ENCODE assay signal across 13 cellular contexts in genomic region chr18:61369671-61370070, GRCh38. TPM values are rescaled to one million over a fixed set of nuclear protein-coding genes. Genes with fewer than 3 reads are reported as not detected.
DNase-seq lines count a peak whose midpoint lies in the region; TF ChIP-seq lines count a peak whose summit lies in the region.
"Not testable (repeated sequence)": the region's sequence is repeated elsewhere in the genome, so short reads cannot be mapped to it uniquely, and the experiment has no call there.
"Had no signal": no experiment of that assay in that cellular context is flagged by ENCODE, and none has a peak within 500 bp of the region (broad histone marks: within the 10 kb centered on the region; RNA-seq: fewer than 3 reads in every experiment).

No MANE protein-coding gene starts in this region.

- H3K9me2 ChIP-seq in PC-9 (ENCODE audit: insufficient read depth) = not testable (repeated sequence)

- not testable (repeated sequence) for H3K4me3 Mint-ChIP-seq in H9; activated naive CD8-positive, alpha-beta T cell treated with anti-CD3 and anti-CD28 coated beads for 36 hours; nephron progenitor cell

- H3K27me3 Mint-ChIP-seq in H9 (ENCODE audit: low read depth); activated naive CD8-positive, alpha-beta T cell treated with anti-CD3 and anti-CD28 coated beads for 36 hours; nephron progenitor cell (ENCODE audit: low read depth, poor library complexity): not testable (repeated sequence)

- H3K27ac ChIP-seq in H9 (ENCODE audit: insufficient read length, low read depth, low read length); PC-9: not testable (repeated sequence)
- peak overlapping the region; percentile 10; the same call in 1 of the 2 replicates for H3K27ac ChIP-seq in SJCRH30

- intact Hi-C loops in PC-9 (cut with micrococcal nuclease; ENCODE audit: unreplicated experiment) = not testable (repeated sequence)

- H2BK12ac ChIP-seq in H9 (ENCODE audit: insufficient read length, low read depth, low read length) = not testable (repeated sequence)

- H3K14ac ChIP-seq in H9 (ENCODE audit: insufficient read depth, low read length) = not testable (repeated sequence)

- not testable (repeated sequence) for H2BK15ac ChIP-seq in H9 (ENCODE audit: low read depth, low read length)

- peak overlapping the region in 2 of 3 experiments; percentile 50 to 52; a peak in 2 of 7 replicates for H3K27ac Mint-ChIP-seq in H9
- peak overlapping the region; percentile 60 for H3K27ac Mint-ChIP-seq in activated naive CD8-positive, alpha-beta T cell treated with anti-CD3 and anti-CD28 coated beads for 36 hours
- H3K27ac Mint-ChIP-seq in nephron progenitor cell = peak overlapping the region; percentile 33

- not testable (repeated sequence) for H3K79me1 ChIP-seq in H9 (ENCODE audit: insufficient read depth, low read depth, low read length, poor library complexity, severe bottlenecking)

- H4K91ac ChIP-seq in H9 (ENCODE audit: insufficient read length, low read depth, low read length) = not testable (repeated sequence)

- not testable (repeated sequence) for H3K9me3 Mint-ChIP-seq in H9; activated naive CD8-positive, alpha-beta T cell treated with anti-CD3 and anti-CD28 coated beads for 36 hours; nephron progenitor cell

- H3K4me3 ChIP-seq in PC-9, SJCRH30: not testable (repeated sequence)

- H3K4me2 ChIP-seq in H9 (ENCODE audit: insufficient read depth, insufficient read length, low read length); PC-9: not testable (repeated sequence)

- H3T11ph ChIP-seq in H9 (ENCODE audit: low read length) = not testable (repeated sequence)

- not testable (repeated sequence) for H3K9me3 ChIP-seq in H9 (ENCODE audit: control insufficient read depth, low read depth, low read length); PC-9 (ENCODE audit: insufficient read depth, low read depth); SJCRH30 (replicated peaks)

- not testable (repeated sequence) for H3K23me2 ChIP-seq in H9 (ENCODE audit: insufficient read length, low read depth, low read length, poor library complexity, severe bottlenecking)

- not testable (repeated sequence) for H3K23ac ChIP-seq in H9 (ENCODE audit: insufficient read length, low read depth, low read length)

- not testable (repeated sequence) for H2BK20ac ChIP-seq in H9 (ENCODE audit: low read depth, low read length, poor library complexity, severe bottlenecking)

- H2BK5ac ChIP-seq in H9 (ENCODE audit: insufficient read length, low read length) = not testable (repeated sequence)

- H3F3A ChIP-seq in PC-9 (ENCODE audit: insufficient read depth, low read depth) = not testable (repeated sequence)

- H4K8ac ChIP-seq in H9 (replicated peaks; ENCODE audit: insufficient read length, low read depth, low read length) = not testable (repeated sequence)

- H3K27me3 ChIP-seq in H9 (ENCODE audit: insufficient read depth, low read length); PC-9 (ENCODE audit: insufficient read depth, low read depth); SJCRH30: not testable (repeated sequence)

- H2AK5ac ChIP-seq in H9 (ENCODE audit: insufficient read length, low read length) = not testable (repeated sequence)

- H3K18ac ChIP-seq in H9 (ENCODE audit: insufficient read length, low read depth, low read length) = not testable (repeated sequence)

- not testable (repeated sequence) for TF ChIP-seq CTCF in H9 (conservative IDR thresholded peaks at IDR 0.05); PC-9 (conservative IDR thresholded peaks at IDR 0.05); nephron progenitor cell (IDR thresholded peaks at IDR 0.05)

- not testable (repeated sequence) for H3K36me3 ChIP-seq in PC-9 (ENCODE audit: low read depth); SJCRH30

- not testable (repeated sequence) for H3K4me1 ChIP-seq in H9 (ENCODE audit: insufficient read depth, low read length); PC-9 (replicated peaks; ENCODE audit: insufficient read depth)
- peaks cover 20% of the 10 kb centered on the region for H3K4me1 ChIP-seq in SJCRH30

- BruUV-seq in PC-9 (replicated peaks; lab: Mats Ljungman, UMichigan) = not testable (repeated sequence)

- H3K79me2 ChIP-seq in H9 (ENCODE audit: insufficient read depth, low read length); PC-9 (ENCODE audit: low read depth): not testable (repeated sequence)

- H4K20me1 ChIP-seq in H9 (ENCODE audit: control insufficient read depth, insufficient read depth, insufficient read length); PC-9 (ENCODE audit: insufficient read depth): not testable (repeated sequence)

- H2BK120ac ChIP-seq in H9 (ENCODE audit: low read depth, low read length, poor library complexity, severe bottlenecking) = not testable (repeated sequence)

- not testable (repeated sequence) for H3K4me1 Mint-ChIP-seq in H9; activated naive CD8-positive, alpha-beta T cell treated with anti-CD3 and anti-CD28 coated beads for 36 hours; nephron progenitor cell

- DNase-seq in H9; PC-9; activated naive CD8-positive, alpha-beta T cell treated with anti-CD3 and anti-CD28 coated beads for 36 hours; nephron progenitor cell: not testable (repeated sequence)
- DNase-seq in NCI-H69 (lab: John Stamatoyannopoulos, UW) = peak; percentile 78
- DNase-seq in NCI-H82 (lab: John Stamatoyannopoulos, UW) = peak; percentile 50
- DNase-seq in SJCRH30 = peak; percentile 57 to 76

- not testable (repeated sequence) for H3K4ac ChIP-seq in H9 (ENCODE audit: low read depth, low read length)

- CTCF ChIA-PET in PC-9 (lab: Charles Lee) = not testable (repeated sequence)

- not testable (repeated sequence) for H2AFZ ChIP-seq in H9 (ENCODE audit: low read length)
- peak overlapping the region; percentile 42; the same call in 1 of the 2 replicates for H2AFZ ChIP-seq in PC-9

- POLR2A ChIA-PET in PC-9 (lab: Charles Lee; ENCODE audit: unreplicated experiment) = not testable (repeated sequence)

- not testable (repeated sequence) for H3K9ac ChIP-seq in H9 (ENCODE audit: extremely low read depth, insufficient read length, low read length)

- WGBS in H9 (ENCODE audit: extremely low coverage, insufficient read length, low lambda C conversion rate) = no CpG with 5 or more reads among the region's 4 CpGs

- H3K56ac ChIP-seq in H9 (ENCODE audit: insufficient read length, low read depth, low read length) = not testable (repeated sequence)

- H4K5ac ChIP-seq in H9 (ENCODE audit: insufficient read length, low read depth, low read length) = not testable (repeated sequence)

- H3K36me3 Mint-ChIP-seq in H9 (ENCODE audit: insufficient read depth in 1 of 3, low read depth in 3 of 3); activated naive CD8-positive, alpha-beta T cell treated with anti-CD3 and anti-CD28 coated beads for 36 hours; nephron progenitor cell (ENCODE audit: low read depth): not testable (repeated sequence)

RNA-seq across cellular contexts. Expression of gene CDH20, which starts 36.4 kb away (rescaled TPM):
- total RNA-seq in H9 (2021) = not detected in 2 replicates
- not detected in 2 replicates for total RNA-seq in PC-9 (2021)
- total RNA-seq in SJCRH30 (2014; rRNA removed; shearing (Covaris generic)) = not detected in 2 replicates
- total RNA-seq in activated naive CD8-positive, alpha-beta T cell treated with anti-CD3 and anti-CD28 coated beads for 36 hours = under 1 TPM; 0.20 to 0.25 TPM
- total RNA-seq: A172; B cell; Caco-2; Calu3; CD4-positive, alpha-beta memory T cell; Daoy had no signal
